Comparison of ENCODE assay signal across 9 cellular contexts in the genomic region with DNA sequence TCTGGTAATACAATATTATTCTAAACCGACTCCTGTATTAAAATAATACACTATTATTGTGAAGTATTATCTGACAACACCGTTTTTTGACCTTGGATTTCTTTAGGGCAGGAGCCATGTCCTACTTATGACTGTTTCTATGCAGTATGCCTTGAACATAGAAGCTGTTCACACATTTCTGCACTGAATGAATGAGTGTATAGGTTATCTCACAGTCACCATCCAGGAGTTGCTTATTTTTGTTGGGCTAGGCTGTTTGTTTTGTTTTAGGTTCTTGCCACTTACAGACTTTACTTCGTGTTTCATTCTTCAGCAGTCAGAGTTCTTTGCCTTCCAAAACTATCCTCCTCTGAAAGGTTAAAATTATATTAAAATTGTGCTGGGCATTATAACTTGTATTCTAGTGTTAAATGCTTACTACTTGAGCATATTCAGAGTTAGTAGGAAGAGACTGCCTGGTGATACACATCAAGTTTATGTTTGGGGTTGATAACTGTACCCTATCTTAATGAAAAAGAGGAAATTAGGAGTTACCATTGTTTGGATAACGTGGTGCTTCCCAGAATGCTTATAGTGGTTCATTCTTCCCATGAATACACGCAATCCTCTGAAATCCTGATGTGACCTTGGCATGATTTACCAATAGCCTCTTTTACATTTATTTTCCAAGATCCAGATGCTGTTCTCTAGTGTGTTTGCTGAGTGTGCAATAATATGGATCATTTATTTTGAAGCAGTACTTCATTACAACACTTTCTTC. TPM values are rescaled to one million over a fixed set of nuclear protein-coding genes. Genes with fewer than 3 reads are reported as not detected.
A peak's percentile ranks its signal among the peaks of the same experiment; 100 is the strongest.
DNase-seq lines count a peak whose midpoint lies in the region; FAIRE-seq and TF ChIP-seq lines count a peak whose summit lies in the region.
"Had no signal": no experiment of that assay in that cellular context is flagged by ENCODE, and none has a peak within 500 bp of the region (broad histone marks: within the 10 kb centered on the region; RNA-seq: fewer than 3 reads in every experiment).

No MANE protein-coding gene starts in this region.

- H3K4me3 ChIP-seq in tibial nerve = peak overlapping the region in 2 of 4 donors; percentile 75 to 87

- H3K9me3 ChIP-seq in tibial nerve = no peaks in the 10 kb centered on the region
- H3K9me3 ChIP-seq: tibial artery had no signal

- H3K27me3 Mint-ChIP-seq in progenitor cell of endocrine pancreas = no peaks in the 10 kb centered on the region

- peaks cover 0 to 51% (median 19%) of the 10 kb centered on the region in 4 donors for H3K4me1 ChIP-seq in tibial nerve

- peak overlapping the region; percentile 91 for H3K4me3 Mint-ChIP-seq in progenitor cell of endocrine pancreas (ENCODE audit: low read depth)

- no peak for TF ChIP-seq EP300 in tibial nerve (IDR thresholded peaks at IDR 0.05)

- no peak for TF ChIP-seq CTCF in progenitor cell of endocrine pancreas (IDR thresholded peaks at IDR 0.05; ENCODE audit: unreplicated experiment)
- TF ChIP-seq CTCF in tibial nerve (IDR thresholded peaks at IDR 0.05) = no peak

- no peak overlapping the region for H3K27ac ChIP-seq in tibial nerve

- peaks cover 0 to 9% (median 0%) of the 10 kb centered on the region in 3 donors for H3K36me3 ChIP-seq in tibial nerve

- FAIRE-seq in H54 (lab: Jason Lieb, UNC) = no peak

- H3K27me3 ChIP-seq in tibial nerve = no peaks in the 10 kb centered on the region
- H3K27me3 ChIP-seq: tibial artery had no signal

- no peak overlapping the region for H3K27ac Mint-ChIP-seq in progenitor cell of endocrine pancreas

- peaks cover 4% of the 10 kb centered on the region for H3K36me3 Mint-ChIP-seq in progenitor cell of endocrine pancreas (ENCODE audit: insufficient read depth)

- 11 to 15% methylated on average over 5 of the region's 5 CpGs for WGBS in tibial nerve, 2 donors

- peak; percentile 33 for DNase-seq in DMS 273 (lab: John Stamatoyannopoulos, UW; ENCODE audit: unreplicated experiment)
- no peak for DNase-seq in DMS 273 treated with DMSO at 0.1 percent for 48 hours (lab: John Stamatoyannopoulos, UW)
- peak; percentile 55 for DNase-seq in RKO (ENCODE audit: low spot score)
- DNase-seq in epidermal melanocyte (ENCODE audit: insufficient read length, low spot score) = peak; percentile 69
- no peak for DNase-seq in progenitor cell of endocrine pancreas (ENCODE audit: low spot score, unreplicated experiment)
- DNase-seq in H54 (ENCODE audit: insufficient read length, low spot score) = no peak
- no peak for DNase-seq in GOT3 (lab: John Stamatoyannopoulos, UW)
- no peak for DNase-seq in tibial nerve (ENCODE audit: low spot score in 2 of 2)
- DNase-seq: tibial artery had no signal

- TF ChIP-seq POLR2A in H54 (IDR thresholded peaks at IDR 0.05; ENCODE audit: low read depth, low read length) (no peak), tibial nerve (IDR thresholded peaks at IDR 0.05) (no peak)

- peaks cover 37% of the 10 kb centered on the region for H3K4me1 Mint-ChIP-seq in progenitor cell of endocrine pancreas (ENCODE audit: low read depth)

- no peaks in the 10 kb centered on the region for H3K9me3 Mint-ChIP-seq in progenitor cell of endocrine pancreas (ENCODE audit: low read depth)

RNA-seq across cellular contexts. Expression of gene RALA, which starts 1.7 kb away (rescaled TPM):
- total RNA-seq in progenitor cell of endocrine pancreas (39.6 and 42.4 TPM in 2 replicates), tibial nerve (10 to 100 TPM; 16.7 to 38.2 (median 23.9) TPM)

RNA-seq across cellular contexts. Expression of gene YAE1, which starts 58.9 kb away (rescaled TPM):
- 33.4 and 35.0 TPM in 2 replicates for total RNA-seq in progenitor cell of endocrine pancreas
- 10 to 100 TPM in 3 of 4 donors, 1 to 10 TPM in 1; 7.1 to 29.3 (median 18.4) TPM for total RNA-seq in tibial nerve

Comparison
In these comparisons a context has a peak if more than half of its experiments do, and no peak if none do; other contexts are left out.
1. DNase-seq: peak in DMS 273 (single experiment), RKO (single experiment) and epidermal melanocyte (single experiment); none in DMS 273 treated with DMSO at 0.1 percent for 48 hours (single experiment), progenitor cell of endocrine pancreas (single experiment), H54 (single experiment), GOT3 (single experiment) and tibial nerve (0 of 2).